Comparison of ENCODE assay signal across 19 cellular contexts in genomic region chr17:67413399-67413798, GRCh38. TPM values are rescaled to one million over a fixed set of nuclear protein-coding genes. Genes with fewer than 3 reads are reported as not detected.
DNase-seq lines count a peak whose midpoint lies in the region; ATAC-seq, FAIRE-seq and TF ChIP-seq lines count a peak whose summit lies in the region.
"Had no signal": no experiment of that assay in that cellular context is flagged by ENCODE, and none has a peak within 500 bp of the region (broad histone marks: within the 10 kb centered on the region; RNA-seq: fewer than 3 reads in every experiment).

No MANE protein-coding gene starts in this region.

- H3K4me3 Mint-ChIP-seq in CD4-positive, alpha-beta T cell = no peak overlapping the region
- H3K4me3 Mint-ChIP-seq in CD4-positive, alpha-beta memory T cell = no peak overlapping the region
- H3K4me3 Mint-ChIP-seq: GM23338 had no signal

- no TSS peak for BruUV-seq in mammary epithelial cell (replicated peaks; lab: Mats Ljungman, UMichigan)

- peak overlapping the region; percentile 6 for H3K4me2 ChIP-seq in mammary epithelial cell (ENCODE audit: insufficient read depth, low read depth, low read length)
- peak overlapping the region; percentile 49 for H3K4me2 ChIP-seq in keratinocyte (ENCODE audit: control insufficient read depth, extremely low read depth, insufficient read depth, low read depth, low read length)
- H3K4me2 ChIP-seq in MM.1S (ENCODE audit: low read depth, low read length) = no peak overlapping the region
- H3K4me2 ChIP-seq: GM23338 had no signal

- H3K4me1 ChIP-seq in CD4-positive, alpha-beta memory T cell (ENCODE audit: insufficient read depth, low read length) = peaks cover 18% of the 10 kb centered on the region
- peaks cover 19% of the 10 kb centered on the region for H3K4me1 ChIP-seq in mammary epithelial cell (ENCODE audit: insufficient read depth, low read length)
- H3K4me1 ChIP-seq in keratinocyte (ENCODE audit: control insufficient read depth, extremely low read depth, insufficient read depth, low read length) = peaks cover 13% of the 10 kb centered on the region
- H3K4me1 ChIP-seq in MM.1S (ENCODE audit: low read length) = no peaks in the 10 kb centered on the region
- H3K4me1 ChIP-seq: SJCRH30 had no signal

- H4K20me1 ChIP-seq in mammary epithelial cell (ENCODE audit: insufficient read depth, low read length) = no peaks in the 10 kb centered on the region
- no peaks in the 10 kb centered on the region for H4K20me1 ChIP-seq in keratinocyte (ENCODE audit: control insufficient read depth, extremely low read depth, insufficient read depth, low read length)
- H4K20me1 ChIP-seq in MM.1S (ENCODE audit: insufficient read depth, low read length) = no peaks in the 10 kb centered on the region

- no peaks in the 10 kb centered on the region for H3K9me2 ChIP-seq in MM.1S (replicated peaks; ENCODE audit: insufficient read depth, low read length)

- no peak overlapping the region for H3K9ac ChIP-seq in mammary epithelial cell (ENCODE audit: insufficient read depth, low read length)
- no peak overlapping the region for H3K9ac ChIP-seq in keratinocyte (ENCODE audit: control insufficient read depth, extremely low read depth, insufficient read depth, low read length)
- no peak overlapping the region for H3K9ac ChIP-seq in MM.1S (ENCODE audit: low read length)

- H3F3A ChIP-seq in MM.1S (ENCODE audit: insufficient read depth, low read length) = no peaks in the 10 kb centered on the region

- no peak overlapping the region for H3K4me3 ChIP-seq in CD4-positive, alpha-beta memory T cell (ENCODE audit: low read length in 2 of 2)
- H3K4me3 ChIP-seq in mammary epithelial cell (replicated peaks in 1 of 3; ENCODE audit: insufficient read depth in 1 of 3, low read depth in 2 of 3, low read length in 3 of 3) (no peak overlapping the region), keratinocyte (ENCODE audit: control insufficient read depth in 2 of 3, extremely low read depth in 1 of 3, insufficient read depth in 2 of 3, low read depth in 1 of 3, low read length in 3 of 3) (no peak overlapping the region), MM.1S (ENCODE audit: low read length) (no peak overlapping the region)
- H3K4me3 ChIP-seq: GM23338, SJCRH30 had no signal

- H3K36me3 Mint-ChIP-seq in CD4-positive, alpha-beta T cell (ENCODE audit: low read depth) = peaks cover 22% of the 10 kb centered on the region
- H3K36me3 Mint-ChIP-seq in CD4-positive, alpha-beta memory T cell = peaks cover 3 to 21% of the 10 kb centered on the region in 2 donors

- H3K27ac ChIP-seq in CD4-positive, alpha-beta T cell (ENCODE audit: low read depth, low read length) = no peak overlapping the region
- no peak overlapping the region for H3K27ac ChIP-seq in CD4-positive, alpha-beta memory T cell (ENCODE audit: low read depth, low read length)
- H3K27ac ChIP-seq in mammary epithelial cell (ENCODE audit: insufficient read depth, low read depth, low read length) (peak overlapping the region; percentile 88), keratinocyte (ENCODE audit: control insufficient read depth, insufficient read depth, low read length) (peak overlapping the region; percentile 70), MM.1S (ENCODE audit: low read length) (no peak overlapping the region)
- H3K27ac ChIP-seq: HL-60, SJCRH30 had no signal

- H2AFZ ChIP-seq in mammary epithelial cell (ENCODE audit: low read depth, low read length) (peak overlapping the region; percentile 23), keratinocyte (ENCODE audit: control insufficient read depth, low read length) (no peak overlapping the region), MM.1S (ENCODE audit: low read length) (no peak overlapping the region)
- H2AFZ ChIP-seq: GM23338 had no signal

- H3K79me2 ChIP-seq in mammary epithelial cell (ENCODE audit: insufficient read depth, low read length) (peaks cover 72% of the 10 kb centered on the region), keratinocyte (ENCODE audit: control insufficient read depth, insufficient read depth, low read length) (peaks cover 37% of the 10 kb centered on the region), MM.1S (ENCODE audit: low read length) (peaks cover 19% of the 10 kb centered on the region)

- peaks cover 75% of the 10 kb centered on the region for H3K4me1 Mint-ChIP-seq in CD4-positive, alpha-beta T cell (ENCODE audit: low read depth)
- peaks cover 37 to 82% (median 55%) of the 10 kb centered on the region in 4 donors for H3K4me1 Mint-ChIP-seq in CD4-positive, alpha-beta memory T cell

- in situ Hi-C loops in mammary epithelial cell (cut with MboI; ENCODE audit: low sequenced_read_pairs in 2 of 2) = no loop called here

- ATAC-seq in CD4-positive, alpha-beta T cell (ENCODE audit: poor library complexity) = no peak
- ATAC-seq: GM23338, HCT116 had no signal

- POLR2A ChIA-PET in CD4-positive, alpha-beta T cell (lab: Charles Lee) = no interaction called here
- POLR2A ChIA-PET in CD4-positive, alpha-beta memory T cell (lab: Charles Lee; ENCODE audit: partially characterized antibody) = no interaction called here

- no peaks in the 10 kb centered on the region for H3K36me3 ChIP-seq in CD4-positive, alpha-beta memory T cell (ENCODE audit: insufficient read depth, low read length)
- H3K36me3 ChIP-seq in mammary epithelial cell (ENCODE audit: insufficient read depth, low read length) = no peaks in the 10 kb centered on the region
- peaks cover 0 to 2% of the 10 kb centered on the region in 2 experiments for H3K36me3 ChIP-seq in keratinocyte (ENCODE audit: control insufficient read depth in 2 of 2, extremely low read depth in 1 of 2, insufficient read depth in 2 of 2, low read length in 2 of 2)
- H3K36me3 ChIP-seq in MM.1S (replicated peaks; ENCODE audit: insufficient read depth, low read length) = no peaks in the 10 kb centered on the region
- H3K36me3 ChIP-seq: SJCRH30 had no signal

- peaks cover 3% of the 10 kb centered on the region for H3K9me3 Mint-ChIP-seq in CD4-positive, alpha-beta T cell
- peaks cover 0 to 3% (median 0%) of the 10 kb centered on the region in 8 donors for H3K9me3 Mint-ChIP-seq in CD4-positive, alpha-beta memory T cell

- no peaks in the 10 kb centered on the region for H3K9me3 ChIP-seq in CD4-positive, alpha-beta T cell (ENCODE audit: control insufficient read depth, low read length)
- H3K9me3 ChIP-seq in CD4-positive, alpha-beta memory T cell (ENCODE audit: control insufficient read depth in 1 of 2, low read length in 2 of 2) = no peaks in the 10 kb centered on the region
- no peaks in the 10 kb centered on the region for H3K9me3 ChIP-seq in mammary epithelial cell (replicated peaks; ENCODE audit: insufficient read depth, low read length)
- H3K9me3 ChIP-seq in keratinocyte (ENCODE audit: control insufficient read depth, low read depth, low read length) = no peaks in the 10 kb centered on the region
- no peaks in the 10 kb centered on the region for H3K9me3 ChIP-seq in MM.1S (replicated peaks; ENCODE audit: insufficient read depth, low read length)
- H3K9me3 ChIP-seq: SJCRH30 had no signal

- TF ChIP-seq CTCF in CD4-positive, alpha-beta T cell (IDR thresholded peaks at IDR 0.05) = no peak
- no peak for TF ChIP-seq CTCF in mammary epithelial cell (conservative IDR thresholded peaks at IDR 0.05 in 1 of 2, IDR thresholded peaks at IDR 0.05 in 1 of 2; ENCODE audit: extremely low read depth in 1 of 2, insufficient read depth in 1 of 2, low read depth in 1 of 2, low read length in 2 of 2)
- no peak for TF ChIP-seq CTCF in keratinocyte (optimal IDR thresholded peaks at IDR 0.05 in 1 of 3, IDR thresholded peaks at IDR 0.05 in 1 of 3, conservative IDR thresholded peaks at IDR 0.05 in 1 of 3; ENCODE audit: extremely low read depth in 1 of 3, insufficient read depth in 2 of 3, low read length in 3 of 3)
- TF ChIP-seq CTCF in MM.1S (IDR thresholded peaks at IDR 0.05; ENCODE audit: low read length) = no peak

- peak overlapping the region; percentile 67 for H3K27ac Mint-ChIP-seq in CD4-positive, alpha-beta T cell
- H3K27ac Mint-ChIP-seq in CD4-positive, alpha-beta memory T cell = peak overlapping the region in 5 of 7 donors; percentile 6 to 57 (median 42)
- H3K27ac Mint-ChIP-seq: GM23338 had no signal

- no peaks in the 10 kb centered on the region for H3K9me1 ChIP-seq in keratinocyte (ENCODE audit: control insufficient read depth, extremely low read depth, insufficient read depth, low read length)

- H3K27me3 ChIP-seq in CD4-positive, alpha-beta T cell (ENCODE audit: control insufficient read depth, insufficient read depth, low read length) = no peaks in the 10 kb centered on the region
- no peaks in the 10 kb centered on the region for H3K27me3 ChIP-seq in CD4-positive, alpha-beta memory T cell (ENCODE audit: insufficient read depth, low read length)
- H3K27me3 ChIP-seq in mammary epithelial cell (ENCODE audit: insufficient read depth, low read length) (no peaks in the 10 kb centered on the region), keratinocyte (ENCODE audit: control insufficient read depth, extremely low read depth, insufficient read depth, low read length) (no peaks in the 10 kb centered on the region), MM.1S (replicated peaks; ENCODE audit: insufficient read depth, low read length) (no peaks in the 10 kb centered on the region)
- H3K27me3 ChIP-seq: SJCRH30 had no signal

- 24% methylated on average over 5 of the region's 5 CpGs for WGBS in mammary epithelial cell (ENCODE audit: low coverage, missing lambda C conversion rate)

- FAIRE-seq in keratinocyte (lab: Jason Lieb, UNC) = peak; percentile 95

- dilution Hi-C loops in mammary epithelial cell (cut with HindIII; ENCODE audit: low sequenced_read_pairs) = no loop called here
- dilution Hi-C loops in keratinocyte (cut with MboI; ENCODE audit: extremely low pct_ligation_motif_present, low sequenced_read_pairs) = no loop called here

- CTCF ChIA-PET in CD4-positive, alpha-beta T cell (lab: Charles Lee) = no interaction called here
- CTCF ChIA-PET in CD4-positive, alpha-beta memory T cell (lab: Charles Lee; ENCODE audit: partially characterized antibody) = no interaction called here
- CTCF ChIA-PET in mammary epithelial cell (lab: Charles Lee; ENCODE audit: low non-redundant PET) = no interaction called here

- H3K27me3 Mint-ChIP-seq in CD4-positive, alpha-beta T cell = no peaks in the 10 kb centered on the region
- H3K27me3 Mint-ChIP-seq in CD4-positive, alpha-beta memory T cell = no peaks in the 10 kb centered on the region

- intact Hi-C loops in CD4-positive, alpha-beta T cell (cut with DNase I, micrococcal nuclease) = no loop called here
- intact Hi-C loops in CD4-positive, alpha-beta memory T cell (cut with micrococcal nuclease) = no loop called here
- intact Hi-C loops in mammary epithelial cell (cut with micrococcal nuclease) = no loop called here

- DNase-seq in CD4-positive, alpha-beta T cell = no peak
- DNase-seq in CD4-positive, alpha-beta memory T cell = no peak
- DNase-seq in mammary epithelial cell (peak; percentile 79), keratinocyte (ENCODE audit: low read depth, low spot score) (peak; percentile 85), retina (no peak), MM.1S (no peak), dermis blood vessel endothelial cell (no peak)
- DNase-seq in activated CD4-positive, alpha-beta T cell treated with anti-CD3 and anti-CD28 coated beads, Interleukin-2, amount 50 U/mL, for 4 hours = no peak
- DNase-seq: DMS79, NCI-H1436, NCI-H2029, NCI-H2171 treated with DMSO at 0.1 percent for 48 hours, NCI-H446 treated with DMSO at 0.1 percent for 48 hours, NCI-H748 treated with DMSO at 0.1 percent for 48 hours, RPMI8226, SJCRH30 had no signal

RNA-seq across cellular contexts. Expression of gene PITPNC1, which starts 36.3 kb away (rescaled TPM):
- 10 to 100 TPM; 80.2 to 83.4 TPM for total RNA-seq in CD4-positive, alpha-beta T cell
- total RNA-seq in CD4-positive, alpha-beta memory T cell = 10 to 100 TPM; 68.4 to 71.2 TPM
- polyA plus RNA-seq in CD4-positive, alpha-beta memory T cell = 100 to 1,000 TPM; 109 to 124 TPM
- 10 to 100 TPM in 1 of 2 donors, 1 to 10 TPM in 1; 5.7 to 35.8 TPM for total RNA-seq in mammary epithelial cell
- polyA plus RNA-seq in mammary epithelial cell = 31.7 TPM
- 36.5 TPM for polyA minus RNA-seq in mammary epithelial cell
- 14.7 to 25.4 TPM (median 24.8 TPM) in 3 replicates for polyA plus RNA-seq in keratinocyte
- polyA plus RNA-seq in keratinocyte (2011; ENCODE audit: low read depth) = 19.5 TPM
- polyA plus RNA-seq in keratinocyte (2011; cell fraction: cytosol; rRNA removed) = 23.4 and 33.3 TPM in 2 replicates
- polyA plus RNA-seq in keratinocyte (2011; cell fraction: nucleus; rRNA removed) = 12.7 and 15.9 TPM in 2 replicates
- 23.1 and 23.3 TPM in 2 replicates for polyA plus RNA-seq in keratinocyte (2012; ENCODE audit: low replicate concordance)
- polyA minus RNA-seq in keratinocyte = 13.8 to 26.5 TPM (median 17.4 TPM) in 3 replicates
- polyA minus RNA-seq in keratinocyte (2011; cell fraction: cytosol; rRNA and poly(A)+ RNA removed) = 16.9 TPM
- polyA minus RNA-seq in keratinocyte (2011; cell fraction: nucleus; rRNA and poly(A)+ RNA removed) = 7.9 and 15.7 TPM in 2 replicates
- total RNA-seq in dermis blood vessel endothelial cell = 28.6 and 32.0 TPM in 2 replicates

RNA-seq across cellular contexts. Expression of gene PSMD12, which starts 47.0 kb away (rescaled TPM):
- 10 to 100 TPM; 49.3 to 52.5 TPM for total RNA-seq in CD4-positive, alpha-beta T cell
- total RNA-seq in CD4-positive, alpha-beta memory T cell = 10 to 100 TPM; 46.9 to 48.8 TPM
- polyA plus RNA-seq in CD4-positive, alpha-beta memory T cell = 10 to 100 TPM; 34.5 to 49.8 TPM
- total RNA-seq in mammary epithelial cell (10 to 100 TPM; 31.5 to 92.1 TPM), dermis blood vessel endothelial cell (22.8 and 48.4 TPM in 2 replicates)
- polyA plus RNA-seq in mammary epithelial cell (43.9 TPM), keratinocyte (29.6 to 68.4 TPM (median 56.6 TPM) in 3 replicates)
- polyA minus RNA-seq in mammary epithelial cell (24.1 TPM), keratinocyte (7.3 to 42.1 TPM (median 13.0 TPM) in 3 replicates)
- 81.7 TPM for polyA plus RNA-seq in keratinocyte (2011; ENCODE audit: low read depth)
- 34.4 and 60.1 TPM in 2 replicates for polyA plus RNA-seq in keratinocyte (2011; cell fraction: cytosol; rRNA removed)
- 36.2 and 54.4 TPM in 2 replicates for polyA plus RNA-seq in keratinocyte (2011; cell fraction: nucleus; rRNA removed)
- polyA plus RNA-seq in keratinocyte (2012; ENCODE audit: low replicate concordance) = 60.1 and 72.2 TPM in 2 replicates
- polyA minus RNA-seq in keratinocyte (2011; cell fraction: cytosol; rRNA and poly(A)+ RNA removed) = 79.6 TPM
- polyA minus RNA-seq in keratinocyte (2011; cell fraction: nucleus; rRNA and poly(A)+ RNA removed) = 14.2 and 31.7 TPM in 2 replicates

Comparison
In these comparisons a context has a peak if more than half of its experiments do, and no peak if none do; other contexts are left out.
1. DNase-seq: peak in mammary epithelial cell (single experiment) and keratinocyte (single experiment); none in CD4-positive, alpha-beta T cell (0 of 10), CD4-positive, alpha-beta memory T cell (0 of 5), retina (single experiment), MM.1S (single experiment), dermis blood vessel endothelial cell (single experiment) and activated CD4-positive, alpha-beta T cell treated with anti-CD3 and anti-CD28 coated beads, Interleukin-2, amount 50 U/mL, for 4 hours (0 of 2).
2. H3K27ac ChIP-seq: peak in mammary epithelial cell (single experiment) and keratinocyte (single experiment); none in CD4-positive, alpha-beta T cell (single experiment), CD4-positive, alpha-beta memory T cell (single experiment) and MM.1S (single experiment).